ENCODE assay signal across 8 cellular contexts in genomic region chr5:175478384-175479124, GRCh38. TPM values are rescaled to one million over a fixed set of nuclear protein-coding genes. Genes with fewer than 3 reads are reported as not detected.
DNase-seq lines count a peak whose midpoint lies in the region; FAIRE-seq and TF ChIP-seq lines count a peak whose summit lies in the region.

A gene with protein sequence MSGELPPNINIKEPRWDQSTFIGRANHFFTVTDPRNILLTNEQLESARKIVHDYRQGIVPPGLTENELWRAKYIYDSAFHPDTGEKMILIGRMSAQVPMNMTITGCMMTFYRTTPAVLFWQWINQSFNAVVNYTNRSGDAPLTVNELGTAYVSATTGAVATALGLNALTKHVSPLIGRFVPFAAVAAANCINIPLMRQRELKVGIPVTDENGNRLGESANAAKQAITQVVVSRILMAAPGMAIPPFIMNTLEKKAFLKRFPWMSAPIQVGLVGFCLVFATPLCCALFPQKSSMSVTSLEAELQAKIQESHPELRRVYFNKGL (plus strand): TSS chr5:175478560. CDS start chr5:175492104, 13,544 bp downstream.

- H3K9me3 ChIP-seq in astrocyte (ENCODE audit: insufficient read depth, low read depth, low read length), result no peaks in the 10 kb centered on the region
- H3K9me3 ChIP-seq in hepatocyte (ENCODE audit: low read depth), result no peaks in the 10 kb centered on the region

- H4K20me1 ChIP-seq in astrocyte (ENCODE audit: insufficient read depth, low read length) (peaks cover 29% of the 10 kb centered on the region), hepatocyte (ENCODE audit: insufficient read depth, poor library complexity, severe bottlenecking) (peaks cover 7% of the 10 kb centered on the region)

- DNase-seq in GM12891 (ENCODE audit: insufficient read length, low spot score) (peak; percentile 95), HEK293T (ENCODE audit: extremely low spot score) (peak; percentile 96), NB4 (ENCODE audit: low read depth) (peak; percentile 59), T-helper 2 cell (peak; percentile 47 to 91 (median 64)), astrocyte (ENCODE audit: low read depth) (peak; percentile 53), hepatocyte (ENCODE audit: low spot score) (peak; percentile 89), retinal pigment epithelial cell (ENCODE audit: low read depth) (no peak), OCI-M2 (lab: John Stamatoyannopoulos, UW; ENCODE audit: unreplicated experiment) (no peak)

- H3K4me1 ChIP-seq in astrocyte (ENCODE audit: insufficient read depth, low read length) (no peaks in the 10 kb centered on the region), hepatocyte (ENCODE audit: insufficient read depth) (peaks cover 13% of the 10 kb centered on the region)

- POLR2A ChIA-PET in HEK293T (lab: Yijun Ruan, JAX), result interaction anchor here (0.6 to 1.0 kb wide), 8 partner anchors 9 to 100 kb away, joined by 3 to 12 read pairs (median 4); no protein-coding TSS in a partner anchor

- peaks cover 3% of the 10 kb centered on the region for H3K36me3 ChIP-seq in astrocyte (ENCODE audit: insufficient read depth, low read length)
- no peaks in the 10 kb centered on the region for H3K36me3 ChIP-seq in hepatocyte (replicated peaks; ENCODE audit: insufficient read depth, low read depth)

- peak within 1 kb of the TSS; percentile 89 for H2AFZ ChIP-seq in astrocyte (ENCODE audit: low read depth, low read length)
- peak within 1 kb of the TSS; percentile 96 for H2AFZ ChIP-seq in hepatocyte

- TF ChIP-seq CTCF in NB4 (IDR thresholded peaks at IDR 0.05; ENCODE audit: low read depth, low read length) (no peak), astrocyte (IDR thresholded peaks at IDR 0.05; ENCODE audit: insufficient read depth, low read depth, low read length) (no peak), hepatocyte (IDR thresholded peaks at IDR 0.05; ENCODE audit: poor library complexity) (no peak), retinal pigment epithelial cell (conservative IDR thresholded peaks at IDR 0.05; ENCODE audit: low read depth, low read length) (no peak)

- H3K27me3 Mint-ChIP-seq in astrocyte (ENCODE audit: low read depth, unreplicated experiment), result no peaks in the 10 kb centered on the region

- peaks cover 10% of the 10 kb centered on the region for H3K4me1 Mint-ChIP-seq in astrocyte (ENCODE audit: low read depth, unreplicated experiment)

- H3K4me3 ChIP-seq in NB4 (ENCODE audit: low read depth, low read length) (peak within 1 kb of the TSS; percentile 75), astrocyte (ENCODE audit: insufficient read depth, low read depth, low read length) (peak within 1 kb of the TSS; percentile 84), hepatocyte (peak within 1 kb of the TSS; percentile 96), retinal pigment epithelial cell (ENCODE audit: low read length) (peak within 1 kb of the TSS; percentile 89)

- H3K4me2 ChIP-seq in astrocyte (ENCODE audit: low read length), result peak within 1 kb of the TSS; percentile 91
- H3K4me2 ChIP-seq in hepatocyte, result peak within 1 kb of the TSS; percentile 85

- no peaks in the 10 kb centered on the region for H3K9me3 Mint-ChIP-seq in astrocyte (ENCODE audit: unreplicated experiment)

- H3K27me3 ChIP-seq in astrocyte (ENCODE audit: insufficient read depth, low read length) (peaks cover 5% of the 10 kb centered on the region), hepatocyte (no peaks in the 10 kb centered on the region)

- TF ChIP-seq POLR2A in GM12891 (IDR thresholded peaks at IDR 0.05; ENCODE audit: low read depth, low read length) (peak; percentile 66), NB4 (IDR thresholded peaks at IDR 0.05; ENCODE audit: extremely low read depth, insufficient read length) (peak; percentile 50)

- no peaks in the 10 kb centered on the region for H3K9me2 ChIP-seq in hepatocyte (replicated peaks; ENCODE audit: insufficient read depth)

- WGBS in hepatocyte (ENCODE audit: low lambda C conversion rate, missing lambda C conversion rate), result under 1% methylated on average over 61 of the region's 94 CpGs

- H3K79me2 ChIP-seq in astrocyte (ENCODE audit: insufficient read depth, low read length) (peaks cover 49% of the 10 kb centered on the region), hepatocyte (peaks cover 50% of the 10 kb centered on the region)

- peak within 1 kb of the TSS; percentile 91 for H3K9ac ChIP-seq in astrocyte (ENCODE audit: low read length)

- H3K27ac ChIP-seq in astrocyte (ENCODE audit: low read depth, low read length) (peak within 1 kb of the TSS; percentile 60), hepatocyte (peak within 1 kb of the TSS; percentile 92)

- H3K4me3 Mint-ChIP-seq in astrocyte (ENCODE audit: unreplicated experiment), result peak within 1 kb of the TSS; percentile 89

- peaks cover 8% of the 10 kb centered on the region for H3K36me3 Mint-ChIP-seq in astrocyte (ENCODE audit: low read depth, unreplicated experiment)

- CTCF ChIA-PET in HEK293T (lab: Yijun Ruan, JAX), result interaction anchor here (5.5 kb wide), 1 partner anchor 14 kb away, joined by 33 read pairs; no protein-coding TSS in a partner anchor

- peak within 1 kb of the TSS; percentile 59 for H3K27ac Mint-ChIP-seq in astrocyte (ENCODE audit: unreplicated experiment)

- FAIRE-seq in GM12891 (lab: Jason Lieb, UNC) (peak; percentile 93), astrocyte (lab: Jason Lieb, UNC) (no peak)

TF ChIP-seq in GM12891, 5 proteins besides CTCF, POLR2A, EP300 and RAD21:
- no peak for TF ChIP-seq PAX5 (IDR thresholded peaks at IDR 0.05; ENCODE audit: insufficient read depth, low read length, severe bottlenecking)
- TF ChIP-seq SPI1 (IDR thresholded peaks at IDR 0.05; ENCODE audit: low read depth, low read length), result no peak
- 0 out of 2 replicates have a peak, but pooled peaks have one; percentile 42 for TF ChIP-seq POU2F2 (IDR thresholded peaks at IDR 0.05; ENCODE audit: low read depth, low read length)
- peak; percentile 33; the same call in 1 of the 2 replicates for TF ChIP-seq POLR2AphosphoS5 (IDR thresholded peaks at IDR 0.05; ENCODE audit: low read depth, low read length)
- peak; percentile 79 for TF ChIP-seq TAF1 (IDR thresholded peaks at IDR 0.05; ENCODE audit: low read depth, low read length)

TF ChIP-seq in HEK293T, 16 proteins besides CTCF, POLR2A, EP300 and RAD21:
- TF ChIP-seq NFRKB (IDR thresholded peaks at IDR 0.05) (no peak), L3MBTL2 (conservative IDR thresholded peaks at IDR 0.05) (peak; percentile 26; the same call in 1 of the 2 replicates), LEF1 (IDR thresholded peaks at IDR 0.05; ENCODE audit: borderline replicate concordance) (peak; percentile 84; the same call in 1 of the 2 replicates), ARNT (IDR thresholded peaks at IDR 0.05) (0 out of 2 replicates have a peak, but pooled peaks have one; percentile 48), SP1 (IDR thresholded peaks at IDR 0.05) (no peak), ELF4 (IDR thresholded peaks at IDR 0.05) (no peak), BHLHE40 (IDR thresholded peaks at IDR 0.05; ENCODE audit: borderline replicate concordance) (no peak), HDGF (IDR thresholded peaks at IDR 0.05; ENCODE audit: borderline replicate concordance) (no peak), FOXA1 (IDR thresholded peaks at IDR 0.05) (no peak), FOXM1 (IDR thresholded peaks at IDR 0.05; ENCODE audit: borderline replicate concordance) (0 out of 2 replicates have a peak, but pooled peaks have one; percentile 43), TARDBP (IDR thresholded peaks at IDR 0.05) (no peak), CTBP1 (IDR thresholded peaks at IDR 0.05; ENCODE audit: borderline replicate concordance) (no peak)

RNA-seq across cellular contexts. Expression of the gene that starts here (rescaled TPM):
- polyA plus RNA-seq in GM12891 (2012; ENCODE audit: low read depth, missing spikeins), result 72.0 TPM
- total RNA-seq in astrocyte, result 84.1 and 89.4 TPM in 2 replicates
- total RNA-seq in hepatocyte, result 82.4 and 110 TPM in 2 replicates
- 57.0 and 60.0 TPM in 2 replicates for polyA plus RNA-seq in hepatocyte

Comparison
In these comparisons a context has a peak if more than half of its experiments do, and no peak if none do; other contexts are left out.
1. DNase-seq: peak in GM12891 (single experiment), HEK293T (single experiment), NB4 (single experiment), T-helper 2 cell (5 of 5), astrocyte (single experiment) and hepatocyte (single experiment); none in retinal pigment epithelial cell (single experiment) and OCI-M2 (single experiment).
2. Peak in every context shown above with its lines, with median percentiles within 50 percentile points of each other: H3K4me3 ChIP-seq.